1 cellular context compared by ENCODE assay signal in the genomic region with DNA sequence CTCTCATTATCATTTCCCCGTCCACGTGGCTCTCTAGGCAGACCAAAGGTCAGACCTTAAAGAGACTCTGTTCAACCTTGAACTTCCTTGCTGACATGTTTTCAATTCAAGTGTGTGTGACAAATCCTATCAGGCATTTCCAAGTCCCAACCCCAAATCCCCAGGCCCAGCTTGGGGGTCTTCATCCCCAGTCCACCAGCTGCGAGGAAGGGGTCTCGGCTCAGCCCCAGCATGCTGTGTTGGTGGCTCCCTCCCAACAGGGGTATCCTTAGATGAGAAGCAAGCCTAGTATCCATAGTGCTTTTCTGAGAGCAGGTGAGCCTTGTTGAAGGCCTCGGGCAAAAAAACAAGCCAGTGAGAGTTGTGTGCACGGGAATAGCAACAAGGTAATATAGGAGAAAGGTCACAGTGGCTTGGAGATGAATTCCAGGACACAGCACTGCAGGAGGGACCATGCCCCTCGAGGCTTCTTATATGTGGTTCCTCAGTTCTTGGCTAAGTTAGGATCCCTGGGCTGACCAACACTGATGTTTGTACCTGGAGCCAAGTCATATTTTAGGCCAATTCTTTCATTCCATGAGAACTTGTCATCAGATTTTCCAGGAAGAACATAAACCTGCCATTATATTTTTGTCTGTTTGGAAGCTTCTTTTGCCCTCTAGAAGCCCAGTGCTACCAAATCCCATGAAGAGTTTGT.
A peak's percentile ranks its signal among the peaks of the same experiment; 100 is the strongest.
TF ChIP-seq lines count a peak whose summit lies in the region.

No MANE protein-coding gene starts in this region.

TF ChIP-seq in HepG2, 621 proteins besides CTCF, POLR2A, EP300 and RAD21 (continued from another document):
- TF ChIP-seq, protein P1, sequence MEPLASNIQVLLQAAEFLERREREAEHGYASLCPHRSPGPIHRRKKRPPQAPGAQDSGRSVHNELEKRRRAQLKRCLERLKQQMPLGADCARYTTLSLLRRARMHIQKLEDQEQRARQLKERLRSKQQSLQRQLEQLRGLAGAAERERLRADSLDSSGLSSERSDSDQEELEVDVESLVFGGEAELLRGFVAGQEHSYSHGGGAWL (CRISPR knock-in tag; IDR thresholded peaks at IDR 0.05): no peak
- TF ChIP-seq, protein P2, sequence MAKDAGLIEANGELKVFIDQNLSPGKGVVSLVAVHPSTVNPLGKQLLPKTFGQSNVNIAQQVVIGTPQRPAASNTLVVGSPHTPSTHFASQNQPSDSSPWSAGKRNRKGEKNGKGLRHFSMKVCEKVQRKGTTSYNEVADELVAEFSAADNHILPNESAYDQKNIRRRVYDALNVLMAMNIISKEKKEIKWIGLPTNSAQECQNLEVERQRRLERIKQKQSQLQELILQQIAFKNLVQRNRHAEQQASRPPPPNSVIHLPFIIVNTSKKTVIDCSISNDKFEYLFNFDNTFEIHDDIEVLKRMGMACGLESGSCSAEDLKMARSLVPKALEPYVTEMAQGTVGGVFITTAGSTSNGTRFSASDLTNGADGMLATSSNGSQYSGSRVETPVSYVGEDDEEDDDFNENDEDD (CRISPR knock-in tag; IDR thresholded peaks at IDR 0.05; ENCODE audit: borderline replicate concordance): no peak
- TF ChIP-seq SOX6 (IDR thresholded peaks at IDR 0.05): no peak
- TF ChIP-seq SOX6 (CRISPR knock-in tag; IDR thresholded peaks at IDR 0.05): 0 out of 2 replicates have a peak, but pooled peaks have one; percentile 18
- no peak for TF ChIP-seq ZNF382 (CRISPR knock-in tag; IDR thresholded peaks at IDR 0.05; ENCODE audit: borderline replicate concordance)
- TF ChIP-seq, protein P3, sequence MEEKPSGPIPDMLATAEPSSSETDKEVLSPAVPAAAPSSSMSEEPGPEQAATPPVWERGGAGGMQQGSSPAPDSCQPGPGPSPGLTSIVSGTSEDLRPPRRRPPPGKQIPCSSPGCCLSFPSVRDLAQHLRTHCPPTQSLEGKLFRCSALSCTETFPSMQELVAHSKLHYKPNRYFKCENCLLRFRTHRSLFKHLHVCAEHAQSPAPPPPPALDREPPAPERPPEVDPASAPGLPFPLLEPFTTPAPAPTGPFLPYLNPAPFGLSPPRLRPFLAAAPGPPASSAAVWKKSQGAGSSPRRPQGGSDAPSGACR (CRISPR knock-in tag; IDR thresholded peaks at IDR 0.05): no peak
- TF ChIP-seq THAP11 (CRISPR knock-in tag; IDR thresholded peaks at IDR 0.05): no peak
